10 cellular contexts compared by ENCODE assay signal in genomic region chr2:188294547-188294946, GRCh38. TPM values are rescaled to one million over a fixed set of nuclear protein-coding genes. Genes with fewer than 3 reads are reported as not detected.
DNase-seq lines count a peak whose midpoint lies in the region; ATAC-seq and TF ChIP-seq lines count a peak whose summit lies in the region.
"Had no signal": no experiment of that assay in that cellular context is flagged by ENCODE, and none has a peak within 500 bp of the region (broad histone marks: within the 10 kb centered on the region; RNA-seq: fewer than 3 reads in every experiment).

No MANE protein-coding gene starts in this region.

- peaks cover 5% of the 10 kb centered on the region for H3K36me3 Mint-ChIP-seq in nephron (ENCODE audit: low read depth)
- no peaks in the 10 kb centered on the region for H3K36me3 Mint-ChIP-seq in activated T-helper 17 cell treated with anti-CD3 and anti-CD28 coated beads, Interleukin-2, amount 50 U/mL, for 72 hours (ENCODE audit: low read depth)
- H3K36me3 Mint-ChIP-seq: IgD-negative memory B cell had no signal

- no peaks in the 10 kb centered on the region for H3K9me3 ChIP-seq in right atrium auricular region

- no peaks in the 10 kb centered on the region for H3K36me3 ChIP-seq in right atrium auricular region

- peaks cover 0 to 15% of the 10 kb centered on the region in 2 donors for H3K4me1 ChIP-seq in right atrium auricular region

- peaks cover 4% of the 10 kb centered on the region for H3K27me3 Mint-ChIP-seq in nephron (ENCODE audit: low read depth)
- peaks cover 29% of the 10 kb centered on the region for H3K27me3 Mint-ChIP-seq in activated T-helper 17 cell treated with anti-CD3 and anti-CD28 coated beads, Interleukin-2, amount 50 U/mL, for 72 hours

- peaks cover 2% of the 10 kb centered on the region for H3K9me3 Mint-ChIP-seq in nephron
- no peaks in the 10 kb centered on the region for H3K9me3 Mint-ChIP-seq in activated T-helper 17 cell treated with anti-CD3 and anti-CD28 coated beads, Interleukin-2, amount 50 U/mL, for 72 hours

- H3K4me3 ChIP-seq in right atrium auricular region: no peak overlapping the region

- peaks cover 31% of the 10 kb centered on the region for H3K4me1 Mint-ChIP-seq in nephron
- peaks cover 4% of the 10 kb centered on the region for H3K4me1 Mint-ChIP-seq in activated T-helper 17 cell treated with anti-CD3 and anti-CD28 coated beads, Interleukin-2, amount 50 U/mL, for 72 hours
- H3K4me1 Mint-ChIP-seq: IgD-negative memory B cell had no signal

- TF ChIP-seq CTCF in right atrium auricular region (IDR thresholded peaks at IDR 0.05): no peak
- TF ChIP-seq CTCF in nephron (IDR thresholded peaks at IDR 0.05; ENCODE audit: unreplicated experiment in 3 of 3): no peak

- peak overlapping the region; percentile 93 to 98 (median 93) for H3K4me3 Mint-ChIP-seq in nephron
- no peak overlapping the region for H3K4me3 Mint-ChIP-seq in activated T-helper 17 cell treated with anti-CD3 and anti-CD28 coated beads, Interleukin-2, amount 50 U/mL, for 72 hours
- H3K4me3 Mint-ChIP-seq: IgD-negative memory B cell had no signal

- H3K27ac ChIP-seq in right atrium auricular region (peak overlapping the region; percentile 80 to 87), epithelial cell of prostate (peak overlapping the region; percentile 85)

- H3K27ac Mint-ChIP-seq in nephron: peak overlapping the region; percentile 88 to 97 (median 92)
- no peak overlapping the region for H3K27ac Mint-ChIP-seq in activated T-helper 17 cell treated with anti-CD3 and anti-CD28 coated beads, Interleukin-2, amount 50 U/mL, for 72 hours
- H3K27ac Mint-ChIP-seq: IgD-negative memory B cell had no signal

- no peaks in the 10 kb centered on the region for H3K27me3 ChIP-seq in right atrium auricular region

- no peak for ATAC-seq in activated T-helper 17 cell treated with anti-CD3 and anti-CD28 coated beads, Interleukin-2, amount 50 U/mL, for 72 hours (replicated peaks)
- no peak for ATAC-seq in HG03520 (IDR thresholded peaks at IDR 0.05; ENCODE audit: unreplicated experiment)

- DNase-seq in right atrium auricular region (ENCODE audit: low spot score) (no peak), cardiac septum (ENCODE audit: low spot score) (no peak), epithelial cell of prostate (ENCODE audit: low read depth, low spot score) (no peak), NCI-H446 treated with DMSO at 0.1 percent for 48 hours (lab: John Stamatoyannopoulos, UW) (no peak), medulla oblongata (ENCODE audit: extremely low spot score) (no peak)
- DNase-seq: stimulated activated CD4-positive, alpha-beta T cell treated with anti-CD3 and anti-CD28 coated beads, Interleukin-1b, Interleukin-23, amount 100 ng/mL, for 48 hours had no signal

- intact Hi-C loops in cardiac septum (cut with DNase I): loop anchor here (5.0 to 10.0 kb wide), 3 partner anchors 88 to 717 kb away; no protein-coding TSS in a partner anchor

RNA-seq across cellular contexts. Expression of gene GULP1, which starts 2.9 kb away (rescaled TPM):
- total RNA-seq in right atrium auricular region (10 to 100 TPM in 1 of 2 donors, 1 to 10 TPM in 1; 7.5 to 10.5 TPM), cardiac septum (5.1 TPM)
- total RNA-seq in activated T-helper 17 cell treated with anti-CD3 and anti-CD28 coated beads, Interleukin-2, amount 50 U/mL, for 72 hours: not detected
